ENCODE assay signal across 21 cellular contexts in genomic region chr13:106859505-106859904, GRCh38.
DNase-seq lines count a peak whose midpoint lies in the region; ATAC-seq and TF ChIP-seq lines count a peak whose summit lies in the region.
"Had no signal": no experiment of that assay in that cellular context is flagged by ENCODE, and none has a peak within 500 bp of the region (broad histone marks: within the 10 kb centered on the region; RNA-seq: fewer than 3 reads in every experiment).

No MANE protein-coding gene starts in this region.

- peaks cover 37% of the 10 kb centered on the region for H3K4me1 Mint-ChIP-seq in mesothelial cell of epicardium
- no peaks in the 10 kb centered on the region for H3K4me1 Mint-ChIP-seq in activated naive CD4-positive, alpha-beta T cell treated with anti-CD3 and anti-CD28 coated beads for 36 hours (ENCODE audit: low read depth)
- H3K4me1 Mint-ChIP-seq: activated naive CD4-positive, alpha-beta T cell treated with anti-CD3 and anti-CD28 coated beads, Interleukin-2, amount 10 ng/mL, durations not matched to agents 7 days and 5 days; natural killer cell had no signal

- H3K27me3 Mint-ChIP-seq in mesothelial cell of epicardium (ENCODE audit: low read depth): no peaks in the 10 kb centered on the region
- H3K27me3 Mint-ChIP-seq in activated naive CD4-positive, alpha-beta T cell treated with anti-CD3 and anti-CD28 coated beads for 36 hours (ENCODE audit: low read depth): no peaks in the 10 kb centered on the region
- H3K27me3 Mint-ChIP-seq: activated naive CD4-positive, alpha-beta T cell treated with anti-CD3 and anti-CD28 coated beads, Interleukin-2, amount 10 ng/mL, durations not matched to agents 7 days and 5 days; IgD-negative memory B cell; stimulated activated naive CD8-positive, alpha-beta T cell treated with anti-CD3 and anti-CD28 coated beads, Interleukin-15, Interleukin-2, amounts not matched to agents 100 ng/mL and 50 ng/mL, for 24 hours had no signal

- H3K4me3 ChIP-seq in body of pancreas (no peak overlapping the region), gastroesophageal sphincter (no peak overlapping the region)
- H3K4me3 ChIP-seq: psoas muscle, transverse colon had no signal

- H3K36me3 ChIP-seq in body of pancreas (replicated peaks in 1 of 2; ENCODE audit: insufficient read depth in 1 of 2, low read depth in 2 of 2) (no peaks in the 10 kb centered on the region), gastroesophageal sphincter (no peaks in the 10 kb centered on the region)
- H3K36me3 ChIP-seq: transverse colon had no signal

- intact Hi-C loops in body of pancreas (cut with DNase I): no loop called here
- intact Hi-C loops in activated naive CD4-positive, alpha-beta T cell treated with anti-CD3 and anti-CD28 coated beads for 36 hours (cut with micrococcal nuclease): no loop called here

- H3K27ac ChIP-seq in body of pancreas (no peak overlapping the region), gastroesophageal sphincter (no peak overlapping the region)
- H3K27ac ChIP-seq: psoas muscle, transverse colon had no signal

- peak overlapping the region; percentile 90 for H3K27ac Mint-ChIP-seq in mesothelial cell of epicardium
- no peak overlapping the region for H3K27ac Mint-ChIP-seq in activated naive CD4-positive, alpha-beta T cell treated with anti-CD3 and anti-CD28 coated beads for 36 hours
- H3K27ac Mint-ChIP-seq: activated naive CD4-positive, alpha-beta T cell treated with anti-CD3 and anti-CD28 coated beads, Interleukin-2, amount 10 ng/mL, durations not matched to agents 7 days and 5 days; IgD-negative memory B cell; natural killer cell; stimulated activated naive CD8-positive, alpha-beta T cell treated with anti-CD3 and anti-CD28 coated beads, Interleukin-15, Interleukin-2, amounts not matched to agents 100 ng/mL and 50 ng/mL, for 24 hours had no signal

- DNase-seq in NCI-H526 (lab: John Stamatoyannopoulos, UW): peak; percentile 11 to 12
- DNase-seq in NCI-H526 treated with DMSO at 0.1 percent for 48 hours (lab: John Stamatoyannopoulos, UW): no peak
- no peak for DNase-seq in body of pancreas
- no peak for DNase-seq in mesothelial cell of epicardium (ENCODE audit: low spot score in 2 of 2, unreplicated experiment in 2 of 2)
- no peak for DNase-seq in NOMO-1 treated with dmso at 0.1 percent for 144 hours (lab: John Stamatoyannopoulos, UW; ENCODE audit: unreplicated experiment)
- DNase-seq in activated naive CD4-positive, alpha-beta T cell treated with anti-CD3 and anti-CD28 coated beads for 36 hours: no peak
- DNase-seq: activated CD4-positive, alpha-beta T cell treated with anti-CD3 and anti-CD28 coated beads for 1 hour; activated naive CD4-positive, alpha-beta T cell treated with anti-CD3 and anti-CD28 coated beads, Interleukin-2, amount 10 ng/mL, durations not matched to agents 7 days and 5 days; activated T-cell treated with anti-CD3 and anti-CD28 coated beads, Interleukin-2, amount 50 U/mL, for 4 hours; cerebellar nuclear complex; foreskin melanocyte; left cardiac atrium; natural killer cell; NCI-H146; NCI-H446 treated with DMSO at 0.1 percent for 48 hours; psoas muscle; transverse colon had no signal

- H3K36me3 Mint-ChIP-seq in mesothelial cell of epicardium: no peaks in the 10 kb centered on the region
- H3K36me3 Mint-ChIP-seq in activated naive CD4-positive, alpha-beta T cell treated with anti-CD3 and anti-CD28 coated beads for 36 hours (ENCODE audit: low read depth): no peaks in the 10 kb centered on the region
- H3K36me3 Mint-ChIP-seq: activated naive CD4-positive, alpha-beta T cell treated with anti-CD3 and anti-CD28 coated beads, Interleukin-2, amount 10 ng/mL, durations not matched to agents 7 days and 5 days; IgD-negative memory B cell; natural killer cell had no signal

- TF ChIP-seq CTCF in body of pancreas (IDR thresholded peaks at IDR 0.05) (no peak), mesothelial cell of epicardium (IDR thresholded peaks at IDR 0.05; ENCODE audit: unreplicated experiment) (no peak), gastroesophageal sphincter (IDR thresholded peaks at IDR 0.05) (no peak)

- WGBS in body of pancreas, 2 donors: 24 to 35% methylated on average over 4 of the region's 4 CpGs
- 34% methylated on average over 4 of the region's 4 CpGs; no CpG with 5 or more reads in 1 of the 2 donors for WGBS in gastroesophageal sphincter (ENCODE audit: low coverage in 1 of 2), 2 donors

- H3K4me3 Mint-ChIP-seq in mesothelial cell of epicardium: no peak overlapping the region
- no peak overlapping the region for H3K4me3 Mint-ChIP-seq in activated naive CD4-positive, alpha-beta T cell treated with anti-CD3 and anti-CD28 coated beads for 36 hours
- H3K4me3 Mint-ChIP-seq: activated naive CD4-positive, alpha-beta T cell treated with anti-CD3 and anti-CD28 coated beads, Interleukin-2, amount 10 ng/mL, durations not matched to agents 7 days and 5 days; activated T-cell treated with anti-CD3 and anti-CD28 coated beads, Interleukin-2, amount 50 U/mL, for 4 hours; IgD-negative memory B cell; natural killer cell; stimulated activated naive CD8-positive, alpha-beta T cell treated with anti-CD3 and anti-CD28 coated beads, Interleukin-15, Interleukin-2, amounts not matched to agents 100 ng/mL and 50 ng/mL, for 24 hours had no signal

- H3K9me3 Mint-ChIP-seq in mesothelial cell of epicardium: peaks cover 7% of the 10 kb centered on the region
- H3K9me3 Mint-ChIP-seq in activated naive CD4-positive, alpha-beta T cell treated with anti-CD3 and anti-CD28 coated beads for 36 hours: no peaks in the 10 kb centered on the region
- H3K9me3 Mint-ChIP-seq: activated naive CD4-positive, alpha-beta T cell treated with anti-CD3 and anti-CD28 coated beads, Interleukin-2, amount 10 ng/mL, durations not matched to agents 7 days and 5 days; activated T-cell treated with anti-CD3 and anti-CD28 coated beads, Interleukin-2, amount 50 U/mL, for 4 hours; stimulated activated naive CD8-positive, alpha-beta T cell treated with anti-CD3 and anti-CD28 coated beads, Interleukin-15, Interleukin-2, amounts not matched to agents 100 ng/mL and 50 ng/mL, for 24 hours had no signal

- H3K4me1 ChIP-seq in body of pancreas (peaks cover 10% of the 10 kb centered on the region), gastroesophageal sphincter (no peaks in the 10 kb centered on the region)
- H3K4me1 ChIP-seq: psoas muscle, transverse colon had no signal

- CTCF ChIA-PET in activated naive CD4-positive, alpha-beta T cell treated with anti-CD3 and anti-CD28 coated beads for 36 hours (lab: Charles Lee): no interaction called here

- no peaks in the 10 kb centered on the region for H3K9me3 ChIP-seq in body of pancreas
- H3K9me3 ChIP-seq in gastroesophageal sphincter: no peaks in the 10 kb centered on the region
- H3K9me3 ChIP-seq: psoas muscle, transverse colon had no signal

- no peak for TF ChIP-seq EP300 in gastroesophageal sphincter (IDR thresholded peaks at IDR 0.05)

- ATAC-seq in body of pancreas (peak; percentile 24), gastroesophageal sphincter (no peak), GM21619 (IDR thresholded peaks at IDR 0.05; ENCODE audit: unreplicated experiment) (no peak)
- ATAC-seq: activated T-cell treated with anti-CD3 and anti-CD28 coated beads, Interleukin-2, amount 50 U/mL, for 4 hours; natural killer cell; psoas muscle had no signal

- H3K27me3 ChIP-seq in body of pancreas: no peaks in the 10 kb centered on the region
- H3K27me3 ChIP-seq in gastroesophageal sphincter: no peaks in the 10 kb centered on the region
- H3K27me3 ChIP-seq: transverse colon had no signal

- TF ChIP-seq POLR2A in body of pancreas (IDR thresholded peaks at IDR 0.05) (no peak), gastroesophageal sphincter (IDR thresholded peaks at IDR 0.05) (no peak)

Comparison
In these comparisons a context has a peak if more than half of its experiments do, and no peak if none do; other contexts are left out.
1. DNase-seq: peak in NCI-H526 (2 of 2); none in NCI-H526 treated with DMSO at 0.1 percent for 48 hours (single experiment), body of pancreas (0 of 4), mesothelial cell of epicardium (0 of 2), NOMO-1 treated with dmso at 0.1 percent for 144 hours (single experiment) and activated naive CD4-positive, alpha-beta T cell treated with anti-CD3 and anti-CD28 coated beads for 36 hours (single experiment).